ENCODE assay signal across 14 cellular contexts in the genomic region with DNA sequence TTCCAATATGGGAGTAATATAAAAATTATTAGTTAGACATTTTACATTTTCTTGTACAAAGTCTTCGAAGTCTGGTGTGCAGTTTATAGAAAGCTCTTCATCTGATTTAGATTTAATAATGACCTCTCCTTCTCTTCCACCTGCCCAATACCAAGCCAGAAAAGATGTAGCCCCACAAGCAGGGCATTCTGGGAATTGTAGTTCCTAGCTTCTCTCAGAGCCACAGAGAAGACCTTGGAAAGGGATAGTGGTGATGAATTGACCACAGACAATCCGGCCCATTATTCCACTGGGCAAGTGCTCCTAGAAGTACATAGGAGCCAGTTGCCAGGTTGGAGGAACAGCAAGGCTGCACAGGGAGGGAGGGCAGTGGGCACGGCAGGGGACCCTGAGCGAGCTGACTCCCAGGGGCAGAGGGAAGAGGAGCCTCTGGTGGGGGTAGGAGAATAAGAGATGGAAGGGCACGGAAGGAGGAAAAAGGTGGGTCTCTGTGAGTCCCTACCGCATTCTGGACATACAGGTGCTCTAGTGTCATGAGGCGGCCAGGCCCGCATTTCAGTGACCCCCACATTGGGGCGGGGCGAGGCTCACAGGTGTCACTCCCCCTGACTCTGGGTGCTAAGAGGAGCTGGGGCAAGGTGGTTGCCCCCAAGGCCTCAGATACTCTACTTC.
DNase-seq lines count a peak whose midpoint lies in the region; ATAC-seq and TF ChIP-seq lines count a peak whose summit lies in the region.
"Had no signal": no experiment of that assay in that cellular context is flagged by ENCODE, and none has a peak within 500 bp of the region (broad histone marks: within the 10 kb centered on the region; RNA-seq: fewer than 3 reads in every experiment).

No MANE protein-coding gene starts in this region.

- H3K4me1 ChIP-seq in RWPE2 (ENCODE audit: insufficient read depth, poor library complexity, severe bottlenecking) = no peaks in the 10 kb centered on the region

- H3K36me3 ChIP-seq in H7 (replicated peaks; ENCODE audit: control insufficient read depth, insufficient read depth, low read length) (no peaks in the 10 kb centered on the region), RWPE2 (ENCODE audit: low read depth) (no peaks in the 10 kb centered on the region)
- H3K36me3 ChIP-seq: upper lobe of left lung had no signal

- no peaks in the 10 kb centered on the region for H3K9me3 ChIP-seq in RWPE2 (ENCODE audit: severe bottlenecking)
- H3K9me3 ChIP-seq: upper lobe of left lung had no signal

- ATAC-seq in RWPE2 (ENCODE audit: low read depth) = peak; percentile 80

- H3K27me3 ChIP-seq in H7 (ENCODE audit: control insufficient read depth, insufficient read depth, low read length) (no peaks in the 10 kb centered on the region), RWPE2 (ENCODE audit: insufficient read depth, poor library complexity, severe bottlenecking) (no peaks in the 10 kb centered on the region)
- H3K27me3 ChIP-seq: upper lobe of left lung had no signal

- DNase-seq in COLO829 (ENCODE audit: low spot score) (peak; percentile 73), H7 (peak; percentile 76), RWPE2 (ENCODE audit: low spot score) (no peak), glomerular visceral epithelial cell (ENCODE audit: extremely low spot score) (peak; percentile 33), medulla oblongata (ENCODE audit: extremely low spot score) (no peak), iPS-NIHi7 (ENCODE audit: extremely low spot score) (no peak), mucosa of gallbladder (ENCODE audit: low spot score) (no peak), nucleus accumbens (lab: John Stamatoyannopoulos, UW) (no peak)
- DNase-seq: activated CD8-positive, alpha-beta memory T cell treated with anti-CD3 and anti-CD28 coated beads for 24 hours; activated naive CD4-positive, alpha-beta T cell treated with anti-CD3 and anti-CD28 coated beads for 36 hours; central memory CD4-positive, alpha-beta T cell; midbrain; NCI-H1092; upper lobe of left lung had no signal

- no peak overlapping the region for H3K27ac ChIP-seq in RWPE2 (ENCODE audit: poor library complexity, severe bottlenecking)
- H3K27ac ChIP-seq: upper lobe of left lung had no signal

- TF ChIP-seq CTCF in RWPE2 (IDR thresholded peaks at IDR 0.05; ENCODE audit: poor library complexity, severe bottlenecking) = no peak

- H3K4me3 ChIP-seq in H7 (ENCODE audit: insufficient read depth, low read depth, low read length) (no peak overlapping the region), RWPE2 (ENCODE audit: severe bottlenecking) (no peak overlapping the region)
- H3K4me3 ChIP-seq: upper lobe of left lung had no signal

Comparison
In these comparisons a context has a peak if more than half of its experiments do, and no peak if none do; other contexts are left out.
1. DNase-seq: peak in COLO829 (single experiment), H7 (single experiment) and glomerular visceral epithelial cell (single experiment); none in RWPE2 (single experiment), medulla oblongata (single experiment), iPS-NIHi7 (single experiment), mucosa of gallbladder (single experiment) and nucleus accumbens (0 of 56).